Comparison of ENCODE assay signal across 8 cellular contexts in genomic region chr2:127701651-127702394, GRCh38. TPM values are rescaled to one million over a fixed set of nuclear protein-coding genes. Genes with fewer than 3 reads are reported as not detected.
DNase-seq lines count a peak whose midpoint lies in the region; ATAC-seq and TF ChIP-seq lines count a peak whose summit lies in the region.

No MANE protein-coding gene starts in this region.

- 0 out of 2 replicates have a peak overlapping the region, but pooled peaks have one; percentile 14 for H2AFZ ChIP-seq in MM.1S (ENCODE audit: low read length)

- intact Hi-C loops in cardiac septum (cut with DNase I) = loop anchor here (1.0 to 5.0 kb wide), 2 partner anchors 108 to 155 kb away; partner anchors contain the start of gene POLR2D
- intact Hi-C loops in posterior cingulate gyrus (cut with DNase I) = loop anchor here (1.0 to 10.0 kb wide), 2 partner anchors 176 to 393 kb away; partner anchors contain the start of genes IWS1 and UGGT1

- CTCF ChIA-PET in HEK293 (lab: Yijun Ruan, JAX) = interaction anchor here (0.6 to 0.8 kb wide), 3 partner anchors 47 to 108 kb away, joined by 3 read pairs; no protein-coding TSS in a partner anchor

- peak overlapping the region; percentile 88 for H3K27ac Mint-ChIP-seq in activated naive CD8-positive, alpha-beta T cell treated with anti-CD3 and anti-CD28 coated beads, Interleukin-2, amount 10 ng/mL, durations not matched to agents 7 days and 5 days

- peaks cover 8 to 29% of the 10 kb centered on the region in 2 experiments for H3K36me3 ChIP-seq in HEK293 (ENCODE audit: control insufficient read depth in 2 of 2, insufficient read depth in 1 of 2, low read length in 2 of 2)
- 0 out of 2 replicates have a peak, but pooled peaks cover 3% of the 10 kb centered on the region for H3K36me3 ChIP-seq in MM.1S (replicated peaks; ENCODE audit: insufficient read depth, low read length)
- peaks cover 0 to 14% (median 0%) of the 10 kb centered on the region in 4 donors for H3K36me3 ChIP-seq in upper lobe of left lung

- no peaks in the 10 kb centered on the region for H3K27me3 Mint-ChIP-seq in activated naive CD8-positive, alpha-beta T cell treated with anti-CD3 and anti-CD28 coated beads, Interleukin-2, amount 10 ng/mL, durations not matched to agents 7 days and 5 days

- peaks cover 32% of the 10 kb centered on the region for H3K79me2 ChIP-seq in MM.1S (ENCODE audit: low read length)

- H3K27ac ChIP-seq in HEK293 (ENCODE audit: extremely low read depth, low read depth, low read length) = peak overlapping the region; percentile 95
- peak overlapping the region; percentile 100 for H3K27ac ChIP-seq in MM.1S (ENCODE audit: low read length)
- peak overlapping the region; percentile 92 to 99 (median 98) for H3K27ac ChIP-seq in upper lobe of left lung

- H3K9ac ChIP-seq in MM.1S (ENCODE audit: low read length) = peak overlapping the region; percentile 98

- H3K4me2 ChIP-seq in MM.1S (ENCODE audit: low read depth, low read length) = peak overlapping the region; percentile 97

- peak overlapping the region; percentile 90 for H3K4me3 Mint-ChIP-seq in activated naive CD8-positive, alpha-beta T cell treated with anti-CD3 and anti-CD28 coated beads, Interleukin-2, amount 10 ng/mL, durations not matched to agents 7 days and 5 days

- H3K27me3 ChIP-seq in MM.1S (replicated peaks; ENCODE audit: insufficient read depth, low read length) (no peaks in the 10 kb centered on the region), upper lobe of left lung (no peaks in the 10 kb centered on the region)

- peaks cover 17% of the 10 kb centered on the region for H3K36me3 Mint-ChIP-seq in activated naive CD8-positive, alpha-beta T cell treated with anti-CD3 and anti-CD28 coated beads, Interleukin-2, amount 10 ng/mL, durations not matched to agents 7 days and 5 days

- H3K9me3 ChIP-seq in HEK293 (ENCODE audit: control insufficient read depth, insufficient read depth, low read depth, low read length) (no peaks in the 10 kb centered on the region), MM.1S (replicated peaks; ENCODE audit: insufficient read depth, low read length) (no peaks in the 10 kb centered on the region), upper lobe of left lung (no peaks in the 10 kb centered on the region)

- TF ChIP-seq POLR2A in upper lobe of left lung (IDR thresholded peaks at IDR 0.05) = peak in 2 of 4 donors; percentile 32 to 43

- ATAC-seq in activated naive CD8-positive, alpha-beta T cell treated with anti-CD3 and anti-CD28 coated beads, Interleukin-2, amount 10 ng/mL, durations not matched to agents 7 days and 5 days (ENCODE audit: low read depth) = peak; percentile 80
- peak; percentile 82 to 83 for ATAC-seq in upper lobe of left lung (ENCODE audit: low FRiP score in 2 of 2)

- H3K9me2 ChIP-seq in MM.1S (replicated peaks; ENCODE audit: insufficient read depth, low read length) = no peaks in the 10 kb centered on the region

- H4K20me1 ChIP-seq in MM.1S (ENCODE audit: insufficient read depth, low read length) = no peaks in the 10 kb centered on the region

- H3K4me1 ChIP-seq in HEK293 (ENCODE audit: control insufficient read depth, insufficient read depth, low read length) (no peaks in the 10 kb centered on the region; the same call in 1 of the 2 replicates), MM.1S (ENCODE audit: low read length) (peaks cover 37% of the 10 kb centered on the region), upper lobe of left lung (peaks cover 37 to 53% (median 46%) of the 10 kb centered on the region in 4 donors)

- POLR2A ChIA-PET in HEK293 (lab: Yijun Ruan, JAX) = interaction anchor here (0.7 to 1.9 kb wide), 5 partner anchors 19 to 175 kb away, joined by 3 to 12 read pairs (median 4); partner anchors contain the start of genes IWS1 and LIMS2
- POLR2A ChIA-PET in activated naive CD8-positive, alpha-beta T cell treated with anti-CD3 and anti-CD28 coated beads, Interleukin-2, amount 10 ng/mL, durations not matched to agents 7 days and 5 days (lab: Charles Lee) = interaction anchor here (0.6 to 2.1 kb wide), 23 partner anchors 11 to 621 kb away, joined by 3 to 17 read pairs (median 3); partner anchors contain the start of genes IWS1, UGGT1 and WDR33

- H3F3A ChIP-seq in MM.1S (ENCODE audit: insufficient read depth, low read length) = peaks cover 45% of the 10 kb centered on the region

- no peaks in the 10 kb centered on the region for H3K9me3 Mint-ChIP-seq in activated naive CD8-positive, alpha-beta T cell treated with anti-CD3 and anti-CD28 coated beads, Interleukin-2, amount 10 ng/mL, durations not matched to agents 7 days and 5 days

- TF ChIP-seq EP300 in upper lobe of left lung (IDR thresholded peaks at IDR 0.05) = no peak

- H3K4me3 ChIP-seq in HEK293 (ENCODE audit: low read depth, low read length) = peak overlapping the region; percentile 60
- peak overlapping the region; percentile 87 for H3K4me3 ChIP-seq in MM.1S (ENCODE audit: low read length)
- peak overlapping the region; percentile 39 to 92 (median 82) for H3K4me3 ChIP-seq in upper lobe of left lung

- no peak for TF ChIP-seq CTCF in GM10266 (IDR thresholded peaks at IDR 0.05; ENCODE audit: control insufficient read depth, insufficient read depth, low read depth, missing control alignments)
- TF ChIP-seq CTCF in HEK293 (tag by site-specific recombination; IDR thresholded peaks at IDR 0.05) = peak; percentile 63
- peak; percentile 15; the same call in 1 of the 2 replicates for TF ChIP-seq CTCF in MM.1S (IDR thresholded peaks at IDR 0.05; ENCODE audit: low read length)
- TF ChIP-seq CTCF in upper lobe of left lung (IDR thresholded peaks at IDR 0.05) = peak; percentile 28 to 90 (median 62)

- peak; percentile 84 for DNase-seq in GM10266 (ENCODE audit: extremely low spot score)
- DNase-seq in MM.1S = peak; percentile 90
- peak; percentile 12 for DNase-seq in SKM-1 (lab: John Stamatoyannopoulos, UW; ENCODE audit: unreplicated experiment)
- peak; percentile 86 for DNase-seq in activated naive CD8-positive, alpha-beta T cell treated with anti-CD3 and anti-CD28 coated beads, Interleukin-2, amount 10 ng/mL, durations not matched to agents 7 days and 5 days
- peak; percentile 86 for DNase-seq in cardiac septum (ENCODE audit: low spot score)
- DNase-seq in posterior cingulate gyrus = peak in 9 of 10 donors; percentile 35 to 95 (median 56)
- peak; percentile 84 to 95 for DNase-seq in upper lobe of left lung

- 0 to 1% methylated on average over 7 to 42 of the region's 108 CpGs for WGBS in upper lobe of left lung, 2 donors

- H3K4me1 Mint-ChIP-seq in activated naive CD8-positive, alpha-beta T cell treated with anti-CD3 and anti-CD28 coated beads, Interleukin-2, amount 10 ng/mL, durations not matched to agents 7 days and 5 days = peaks cover 25% of the 10 kb centered on the region

TF ChIP-seq in HEK293, 187 proteins besides CTCF, POLR2A, EP300 and RAD21 (continues in another document):
- TF ChIP-seq ZNF585B (tag by site-specific recombination; IDR thresholded peaks at IDR 0.05) = no peak
- peak; percentile 70; the same call in 1 of the 2 replicates for TF ChIP-seq ZIC2 (tag by site-specific recombination; IDR thresholded peaks at IDR 0.05)
- 0 out of 2 replicates have a peak, but pooled peaks have one; percentile 16 for TF ChIP-seq ZNF677 (tag by site-specific recombination; IDR thresholded peaks at IDR 0.05)
- TF ChIP-seq EGR2 (tag by site-specific recombination; IDR thresholded peaks at IDR 0.05; ENCODE audit: low read depth) = no peak
- TF ChIP-seq ZNF449 (tag by site-specific recombination; IDR thresholded peaks at IDR 0.05) = peak; percentile 71; the same call in 1 of the 2 replicates
- TF ChIP-seq ZBTB26 (tag by site-specific recombination; optimal IDR thresholded peaks at IDR 0.05) = peak; percentile 76
- TF ChIP-seq YY1 (tag by site-specific recombination; IDR thresholded peaks at IDR 0.05) = 0 out of 2 replicates have a peak, but pooled peaks have one; percentile 3
- TF ChIP-seq ZFP37 (tag by site-specific recombination; IDR thresholded peaks at IDR 0.05) = peak; percentile 58; the same call in 1 of the 2 replicates
- no peak for TF ChIP-seq YY2 (tag by site-specific recombination; IDR thresholded peaks at IDR 0.05)

RNA-seq across cellular contexts. Expression of gene SFT2D3, which starts 0.5 kb away (rescaled TPM):
- total RNA-seq in activated naive CD8-positive, alpha-beta T cell treated with anti-CD3 and anti-CD28 coated beads, Interleukin-2, amount 10 ng/mL, durations not matched to agents 7 days and 5 days = 1 to 10 TPM; 7.5 to 8.7 TPM
- total RNA-seq in cardiac septum (3.1 TPM), upper lobe of left lung (10 to 100 TPM in 2 of 6 donors, 1 to 10 TPM in 4; 6.4 to 13.1 (median 9.1) TPM)

RNA-seq across cellular contexts. Expression of gene LIMS2, which starts 26.5 kb away (rescaled TPM):
- 10 to 100 TPM; 21.7 to 24.9 TPM for total RNA-seq in activated naive CD8-positive, alpha-beta T cell treated with anti-CD3 and anti-CD28 coated beads, Interleukin-2, amount 10 ng/mL, durations not matched to agents 7 days and 5 days
- total RNA-seq in cardiac septum (207 TPM), upper lobe of left lung (100 to 1,000 TPM in 4 of 6 donors, 10 to 100 TPM in 2; 33.6 to 169 (median 109) TPM)

RNA-seq across cellular contexts. Expression of gene GPR17, which starts 55.9 kb away (rescaled TPM):
- not detected for total RNA-seq in activated naive CD8-positive, alpha-beta T cell treated with anti-CD3 and anti-CD28 coated beads, Interleukin-2, amount 10 ng/mL, durations not matched to agents 7 days and 5 days
- 0.19 TPM for total RNA-seq in cardiac septum
- under 1 TPM in 3 of 6 donors, not detected in 3; 0.17 to 0.46 (median 0.24) TPM for total RNA-seq in upper lobe of left lung

Comparison
In these comparisons a context has a peak if more than half of its experiments do, and no peak if none do; other contexts are left out.
1. Peak in every context shown above with its lines: DNase-seq, ATAC-seq, H3K4me3 ChIP-seq and H3K27ac ChIP-seq.
2. DNase-seq: peak in every context shown above with its lines; median percentile 90 in MM.1S; 90 in upper lobe of left lung; 86 in activated naive CD8-positive, alpha-beta T cell treated with anti-CD3 and anti-CD28 coated beads, Interleukin-2, amount 10 ng/mL, durations not matched to agents 7 days and 5 days; 86 in cardiac septum; 84 in GM10266; 56 in posterior cingulate gyrus; 12 in SKM-1.